ENCODE assay signal across 7 cellular contexts in the genomic region with DNA sequence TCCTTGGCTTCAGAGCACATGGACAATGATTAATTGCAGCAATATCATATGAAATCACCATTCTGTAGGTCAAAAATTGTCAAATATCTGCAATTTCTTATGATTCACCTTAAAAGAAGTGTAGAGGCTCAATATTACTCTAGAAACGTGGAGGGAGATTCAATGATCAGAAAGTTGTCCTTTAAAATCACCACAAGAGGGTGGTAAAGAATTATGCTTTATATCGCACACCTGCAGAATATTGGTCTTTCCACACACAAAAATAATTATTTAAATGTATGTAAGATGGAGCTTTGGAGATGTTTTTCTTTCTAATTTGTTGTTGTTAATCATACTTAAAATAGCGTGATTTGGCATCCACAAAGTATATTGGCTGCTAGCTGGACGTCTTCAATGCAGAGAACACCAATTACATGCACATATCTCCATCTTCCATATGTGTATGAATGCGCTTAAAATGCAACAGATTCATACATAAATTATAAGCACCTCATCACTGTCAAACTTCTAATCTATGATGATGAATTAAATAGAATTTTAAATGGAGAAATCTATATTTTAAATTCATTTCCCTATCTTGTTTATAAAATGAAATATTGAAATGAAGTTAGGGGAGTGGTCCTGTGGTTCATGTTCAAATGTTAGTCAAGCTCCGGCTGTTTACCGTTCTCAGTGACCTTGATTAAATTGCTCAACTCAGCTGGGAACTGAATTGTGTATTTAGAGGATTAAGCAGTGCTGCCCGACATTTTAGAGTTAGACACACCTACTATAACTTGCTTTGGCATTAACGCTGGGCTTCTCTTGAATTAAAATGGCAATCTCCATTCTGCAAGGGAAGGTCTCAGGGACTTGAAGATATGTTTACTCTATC.
DNase-seq lines count a peak whose midpoint lies in the region; ATAC-seq and TF ChIP-seq lines count a peak whose summit lies in the region.
"Not testable (repeated sequence)": the region's sequence is repeated elsewhere in the genome, so short reads cannot be mapped to it uniquely, and the experiment has no call there.

No MANE protein-coding gene starts in this region.

- peak; percentile 70 for ATAC-seq in GM21786 (IDR thresholded peaks at IDR 0.05; ENCODE audit: unreplicated experiment)
- peak; percentile 38 for ATAC-seq in foreskin keratinocyte
- peak in 1 of 2 donors; percentile 47 for ATAC-seq in naive B cell (ENCODE audit: low read depth in 2 of 2)

- not testable (repeated sequence) for H3K36me3 Mint-ChIP-seq in naive B cell

- H3K4me3 ChIP-seq in LNCaP clone FGC (ENCODE audit: low read depth, low read length); adipocyte (ENCODE audit: low read length): not testable (repeated sequence)

- H3K27ac Mint-ChIP-seq in naive B cell: not testable (repeated sequence)

- not testable (repeated sequence) for H3K27ac ChIP-seq in foreskin keratinocyte

- DNase-seq in GM10266 (ENCODE audit: extremely low spot score); LNCaP clone FGC (ENCODE audit: low read depth); foreskin keratinocyte: not testable (repeated sequence)
- DNase-seq in NCI-H526 treated with DMSO at 0.1 percent for 48 hours (lab: John Stamatoyannopoulos, UW) (peak; percentile 21), adipocyte (ENCODE audit: low read depth) (peak; percentile 1), naive B cell (peak; percentile 20)

- H3K9me3 Mint-ChIP-seq in naive B cell: not testable (repeated sequence)

- H3K27me3 ChIP-seq in adipocyte (replicated peaks; ENCODE audit: control insufficient read depth, insufficient read depth, low read length); foreskin keratinocyte: not testable (repeated sequence)

- H3K4me3 Mint-ChIP-seq in naive B cell: not testable (repeated sequence)

- not testable (repeated sequence) for H3K9ac ChIP-seq in adipocyte (ENCODE audit: low read length)

- H3K27me3 Mint-ChIP-seq in naive B cell: not testable (repeated sequence)

- not testable (repeated sequence) for H3K36me3 ChIP-seq in adipocyte (ENCODE audit: control insufficient read depth, insufficient read depth, low read length, severe bottlenecking)

- TF ChIP-seq CTCF in GM10266 (IDR thresholded peaks at IDR 0.05; ENCODE audit: control insufficient read depth, insufficient read depth, low read depth, missing control alignments) (peak; percentile 35), LNCaP clone FGC (IDR thresholded peaks at IDR 0.05; ENCODE audit: control insufficient read depth, extremely low read depth, insufficient read depth) (peak; percentile 32), foreskin keratinocyte (conservative IDR thresholded peaks at IDR 0.05) (peak; percentile 59)

- H3K9me3 ChIP-seq in adipocyte (ENCODE audit: control insufficient read depth, low read length): not testable (repeated sequence)

- not testable (repeated sequence) for H3K4me1 Mint-ChIP-seq in naive B cell

- H3K4me1 ChIP-seq in adipocyte (ENCODE audit: control insufficient read depth, insufficient read depth, low read length): peaks cover 21% of the 10 kb centered on the region
- not testable (repeated sequence) for H3K4me1 ChIP-seq in foreskin keratinocyte
